ENCODE assay signal across 8 cellular contexts in genomic region chr1:1231400-1232223, GRCh38. TPM values are rescaled to one million over a fixed set of nuclear protein-coding genes. Genes with fewer than 3 reads are reported as not detected.
DNase-seq lines count a peak whose midpoint lies in the region; ATAC-seq and TF ChIP-seq lines count a peak whose summit lies in the region.

Gene SDF4 (minus strand): TSS chr1:1232001. CDS start chr1:1228772, 3,229 bp downstream.

- under 1% methylated on average over 103 of the region's 103 CpGs for WGBS in liver

- H3K27me3 Mint-ChIP-seq in CD4-positive, alpha-beta T cell: no peaks in the 10 kb centered on the region
- no peaks in the 10 kb centered on the region for H3K27me3 Mint-ChIP-seq in activated CD4-positive, alpha-beta memory T cell treated with anti-CD3 and anti-CD28 coated beads for 36 hours

- H3K4me1 Mint-ChIP-seq in CD4-positive, alpha-beta T cell (ENCODE audit: low read depth): peaks cover 23% of the 10 kb centered on the region
- H3K4me1 Mint-ChIP-seq in activated CD4-positive, alpha-beta memory T cell treated with anti-CD3 and anti-CD28 coated beads for 36 hours (ENCODE audit: low read depth): peaks cover 33% of the 10 kb centered on the region

- peak within 1 kb of the TSS; percentile 87 to 99 for H3K9ac ChIP-seq in liver (ENCODE audit: low read depth in 1 of 2, low read length in 2 of 2)

- POLR2A ChIA-PET in CD4-positive, alpha-beta T cell (lab: Charles Lee): interaction anchor here (0.6 to 2.5 kb wide), 7 partner anchors 16 to 273 kb away, joined by 3 to 9 read pairs (median 4); partner anchors contain the start of genes NOC2L, PLEKHN1 and TTLL10
- POLR2A ChIA-PET in activated CD4-positive, alpha-beta memory T cell treated with anti-CD3 and anti-CD28 coated beads for 36 hours (lab: Charles Lee): interaction anchor here (0.6 to 2.8 kb wide), 11 partner anchors 10 to 117 kb away, joined by 3 to 35 read pairs (median 3); partner anchors contain the start of genes TNFRSF18, TNFRSF4 and UBE2J2

- no peaks in the 10 kb centered on the region for H3K9me3 Mint-ChIP-seq in CD4-positive, alpha-beta T cell
- peaks cover 2% of the 10 kb centered on the region for H3K9me3 Mint-ChIP-seq in activated CD4-positive, alpha-beta memory T cell treated with anti-CD3 and anti-CD28 coated beads for 36 hours

- ATAC-seq in CD4-positive, alpha-beta T cell (ENCODE audit: poor library complexity): peak; percentile 96
- peak; percentile 85 for ATAC-seq in GM19455 (IDR thresholded peaks at IDR 0.05; ENCODE audit: unreplicated experiment)

- H3K4me1 ChIP-seq in liver (ENCODE audit: control insufficient read depth in 4 of 4, insufficient read depth in 4 of 4, low read length in 3 of 4): peaks cover 14 to 27% (median 23%) of the 10 kb centered on the region in 4 donors

- no peaks in the 10 kb centered on the region for H3K27me3 ChIP-seq in CD4-positive, alpha-beta T cell (ENCODE audit: control insufficient read depth, insufficient read depth, low read length)
- H3K27me3 ChIP-seq in liver (ENCODE audit: control insufficient read depth in 4 of 4, insufficient read depth in 4 of 4, low read length in 3 of 4): no peaks in the 10 kb centered on the region

- peak within 1 kb of the TSS; percentile 87 for H3K27ac ChIP-seq in CD4-positive, alpha-beta T cell (ENCODE audit: low read depth, low read length)
- H3K27ac ChIP-seq in liver (ENCODE audit: low read depth in 1 of 2, low read length in 2 of 2): peak within 1 kb of the TSS; percentile 71 to 88

- no peak for TF ChIP-seq CTCF in CD4-positive, alpha-beta T cell (IDR thresholded peaks at IDR 0.05)
- TF ChIP-seq CTCF in liver (IDR thresholded peaks at IDR 0.05; ENCODE audit: low read depth, low read length, missing input control): no peak

- H3K36me3 Mint-ChIP-seq in CD4-positive, alpha-beta T cell (ENCODE audit: low read depth): peaks cover 35% of the 10 kb centered on the region
- H3K36me3 Mint-ChIP-seq in activated CD4-positive, alpha-beta memory T cell treated with anti-CD3 and anti-CD28 coated beads for 36 hours: peaks cover 39% of the 10 kb centered on the region

- H3K4me3 Mint-ChIP-seq in CD4-positive, alpha-beta T cell: peak within 1 kb of the TSS; percentile 96
- H3K4me3 Mint-ChIP-seq in activated CD4-positive, alpha-beta memory T cell treated with anti-CD3 and anti-CD28 coated beads for 36 hours: peak within 1 kb of the TSS; percentile 94

- peak within 1 kb of the TSS; percentile 72 to 99 (median 92) for H3K4me3 ChIP-seq in liver (ENCODE audit: low read depth in 1 of 3, low read length in 3 of 3)

- peak in 1 of 2 donors; percentile 26 for TF ChIP-seq RAD21 in liver (IDR thresholded peaks at IDR 0.05)

- DNase-seq in CD4-positive, alpha-beta T cell: peak; percentile 92 to 98 (median 95)
- DNase-seq in HK-2 (ENCODE audit: unreplicated experiment) (peak; percentile 95), NCI-H82 treated with DMSO at 0.1 percent for 48 hours (lab: John Stamatoyannopoulos, UW; ENCODE audit: unreplicated experiment) (peak; percentile 83), dermis microvascular lymphatic vessel endothelial cell (ENCODE audit: low read depth in 2 of 2) (peak; percentile 88 to 97)
- DNase-seq in activated CD4-positive, alpha-beta memory T cell treated with anti-CD3 and anti-CD28 coated beads for 36 hours: peak; percentile 98
- DNase-seq in stimulated activated CD4-positive, alpha-beta T cell treated with anti-CD3 and anti-CD28 coated beads, Interleukin-4, amount 100 ng/mL, for 1 hour: peak; percentile 97

- peak within 1 kb of the TSS; percentile 90 for H3K27ac Mint-ChIP-seq in CD4-positive, alpha-beta T cell
- peak within 1 kb of the TSS; percentile 92 for H3K27ac Mint-ChIP-seq in activated CD4-positive, alpha-beta memory T cell treated with anti-CD3 and anti-CD28 coated beads for 36 hours

- peaks cover 7 to 16% (median 9%) of the 10 kb centered on the region in 4 donors for H3K36me3 ChIP-seq in liver (ENCODE audit: control insufficient read depth in 4 of 4, insufficient read depth in 3 of 4, low read depth in 1 of 4, low read length in 3 of 4)

- no peaks in the 10 kb centered on the region for H3K9me3 ChIP-seq in CD4-positive, alpha-beta T cell (ENCODE audit: control insufficient read depth, low read length)
- H3K9me3 ChIP-seq in liver (ENCODE audit: control insufficient read depth in 4 of 4, low read length in 3 of 4): no peaks in the 10 kb centered on the region

- CTCF ChIA-PET in CD4-positive, alpha-beta T cell (lab: Charles Lee): interaction anchor here (2.3 kb wide), 1 partner anchor 110 kb away, joined by 8 read pairs; no protein-coding TSS in a partner anchor
- CTCF ChIA-PET in activated CD4-positive, alpha-beta memory T cell treated with anti-CD3 and anti-CD28 coated beads for 36 hours (lab: Charles Lee): interaction anchor here (0.6 to 2.3 kb wide), 8 partner anchors 17 to 207 kb away, joined by 3 to 34 read pairs (median 3); partner anchors contain the start of gene UBE2J2

- intact Hi-C loops in CD4-positive, alpha-beta T cell (cut with DNase I, micrococcal nuclease): loop anchor here (1.0 to 2.0 kb wide), 4 partner anchors 42 to 176 kb away; partner anchors contain the start of genes C1orf159 (in 2 of the 2), MRPL20 (in 1 of the 2) and UBE2J2 (in 1 of the 2)
- intact Hi-C loops in activated CD4-positive, alpha-beta memory T cell treated with anti-CD3 and anti-CD28 coated beads for 36 hours (cut with micrococcal nuclease): loop anchor here (1.0 to 2.0 kb wide), 4 partner anchors 15 to 115 kb away; partner anchors contain the start of genes C1orf159, PUSL1 and UBE2J2

TF ChIP-seq in liver, 16 proteins besides CTCF, POLR2A, EP300 and RAD21:
- TF ChIP-seq GABPA (IDR thresholded peaks at IDR 0.05 in 1 of 2, conservative IDR thresholded peaks at IDR 0.05 in 1 of 2) (peak in 1 of 2 donors; percentile 55), YY1 (IDR thresholded peaks at IDR 0.05) (peak; percentile 98), JUND (IDR thresholded peaks at IDR 0.05) (no peak), ATF3 (IDR thresholded peaks at IDR 0.05) (no peak), SP1 (IDR thresholded peaks at IDR 0.05) (peak; percentile 28)
TF ChIP-seq in liver: peak in this region for 3.

RNA-seq across cellular contexts. Expression of gene SDF4, which starts in this region (rescaled TPM):
- 10 to 100 TPM; 66.3 to 71.0 TPM for total RNA-seq in CD4-positive, alpha-beta T cell
- total RNA-seq in activated CD4-positive, alpha-beta memory T cell treated with anti-CD3 and anti-CD28 coated beads for 36 hours: 100 to 1,000 TPM; 302 to 305 TPM
- 70.0 and 104 TPM in 2 replicates for total RNA-seq in dermis microvascular lymphatic vessel endothelial cell
- 10 to 100 TPM; 48.7 to 92.5 TPM for total RNA-seq in liver
- 100 to 1,000 TPM in 1 of 2 donors, 10 to 100 TPM in 1; 59.3 to 180 TPM for polyA plus RNA-seq in liver

Comparison
In these comparisons a context has a peak if more than half of its experiments do, and no peak if none do; other contexts are left out.
1. Peak in every context shown above with its lines: DNase-seq, ATAC-seq, H3K4me3 ChIP-seq and H3K27ac ChIP-seq.